Comparison of ENCODE assay signal across 1 cellular context in genomic region chr17:74748529-74749261, GRCh38.
A peak's percentile ranks its signal among the peaks of the same experiment; 100 is the strongest.
TF ChIP-seq lines count a peak whose summit lies in the region.

TSS of gene NHERF1 (plus strand) at chr17:74748628. CDS start at chr17:74748847, 219 bp downstream.

TF ChIP-seq in K562, 482 proteins besides CTCF, POLR2A, EP300 and RAD21 (continued from another document and continues in another):
- TF ChIP-seq TAF7 (tag; IDR thresholded peaks at IDR 0.05), result peak; percentile 79
- TF ChIP-seq JUND (IDR thresholded peaks at IDR 0.05; ENCODE audit: borderline replicate concordance, low read depth, low read length), result 0 out of 2 replicates have a peak, but pooled peaks have one; percentile 10
- no peak for TF ChIP-seq JUND (tag; IDR thresholded peaks at IDR 0.05; ENCODE audit: borderline replicate concordance, low read depth, low read length)
- TF ChIP-seq BRF2 (IDR thresholded peaks at IDR 0.05; ENCODE audit: borderline replicate concordance, insufficient read depth, insufficient read length), result no peak
- TF ChIP-seq TEAD1 (CRISPR knock-in tag; IDR thresholded peaks at IDR 0.05), result peak in 1 of 2 experiments; percentile 35; a peak in 1 of 4 replicates
- TF ChIP-seq PHTF2 (CRISPR knock-in tag; IDR thresholded peaks at IDR 0.05), result no peak
- TF ChIP-seq RNF2 (IDR thresholded peaks at IDR 0.05), result no peak
- no peak for TF ChIP-seq ZNF124 (CRISPR knock-in tag; IDR thresholded peaks at IDR 0.05)
- 0 out of 2 replicates have a peak, but pooled peaks have one; percentile 14 for TF ChIP-seq HDAC8 (tag; IDR thresholded peaks at IDR 0.05)
- no peak for TF ChIP-seq ZNF253 (CRISPR knock-in tag; conservative IDR thresholded peaks at IDR 0.05)
- no peak for TF ChIP-seq POLR2H (tag; IDR thresholded peaks at IDR 0.05; ENCODE audit: low read depth)
- no peak for TF ChIP-seq HDAC2 (IDR thresholded peaks at IDR 0.05)
- no peak for TF ChIP-seq ETV5 (CRISPR knock-in tag; IDR thresholded peaks at IDR 0.05; ENCODE audit: low read depth)
- peak; percentile 66 for TF ChIP-seq TFAP4 (CRISPR knock-in tag; IDR thresholded peaks at IDR 0.05; ENCODE audit: borderline replicate concordance)
- TF ChIP-seq TCF7L2 (IDR thresholded peaks at IDR 0.05; ENCODE audit: low read depth, low read length), result no peak
- no peak for TF ChIP-seq ZNF407 (IDR thresholded peaks at IDR 0.05; ENCODE audit: low read depth)
- TF ChIP-seq HNRNPK (IDR thresholded peaks at IDR 0.05; ENCODE audit: low read depth, low read length, poor library complexity, severe bottlenecking), result no peak
- TF ChIP-seq HLTF (IDR thresholded peaks at IDR 0.05), result no peak
- 0 out of 2 replicates have a peak, but pooled peaks have one; percentile 4 for TF ChIP-seq BCOR (IDR thresholded peaks at IDR 0.05)
- no peak for TF ChIP-seq ADNP (tag; IDR thresholded peaks at IDR 0.05)
- no peak for TF ChIP-seq ZBTB5 (IDR thresholded peaks at IDR 0.05)
- TF ChIP-seq CCNT2 (IDR thresholded peaks at IDR 0.05; ENCODE audit: borderline replicate concordance, extremely low read depth, insufficient read length, low read depth, low read length), result peak; percentile 66
- no peak for TF ChIP-seq KDM4B (IDR thresholded peaks at IDR 0.05; ENCODE audit: borderline replicate concordance in 2 of 2, low read depth in 1 of 2)
- TF ChIP-seq MAX (CRISPR knock-in tag; IDR thresholded peaks at IDR 0.05), result peak; percentile 46
- no peak for TF ChIP-seq CCAR2 (IDR thresholded peaks at IDR 0.05; ENCODE audit: low read depth, low read length)
- no peak for TF ChIP-seq E2F4 (CRISPR knock-in tag; IDR thresholded peaks at IDR 0.05; ENCODE audit: low read depth)
- no peak for TF ChIP-seq ZNF146 (CRISPR knock-in tag; IDR thresholded peaks at IDR 0.05; ENCODE audit: unreplicated experiment)
- no peak for TF ChIP-seq KAT7 (CRISPR knock-in tag; IDR thresholded peaks at IDR 0.05; ENCODE audit: borderline replicate concordance)
- no peak for TF ChIP-seq ESRRB (CRISPR knock-in tag; IDR thresholded peaks at IDR 0.05; ENCODE audit: borderline replicate concordance)
- no peak; the same call in 1 of the 2 replicates for TF ChIP-seq ZNF263 (CRISPR knock-in tag; IDR thresholded peaks at IDR 0.05; ENCODE audit: borderline replicate concordance)
- no peak for TF ChIP-seq NFE2 (IDR thresholded peaks at IDR 0.05; ENCODE audit: low read depth)
- no peak for TF ChIP-seq ZNF133 (CRISPR knock-in tag; IDR thresholded peaks at IDR 0.05)
- TF ChIP-seq PKNOX1 (IDR thresholded peaks at IDR 0.05), result no peak
- TF ChIP-seq ZNF224 (CRISPR knock-in tag; IDR thresholded peaks at IDR 0.05), result no peak
- TF ChIP-seq FIP1L1 (IDR thresholded peaks at IDR 0.05; ENCODE audit: low read depth, low read length, poor library complexity, severe bottlenecking), result peak; percentile 5
- TF ChIP-seq ZBTB8A (IDR thresholded peaks at IDR 0.05; ENCODE audit: partially characterized antibody), result no peak
- no peak for TF ChIP-seq MEF2A (IDR thresholded peaks at IDR 0.05; ENCODE audit: control insufficient read depth, low read depth, low read length)
- no peak for TF ChIP-seq DLX4 (CRISPR knock-in tag; IDR thresholded peaks at IDR 0.05)
- peak; percentile 67 for TF ChIP-seq NCOA6 (IDR thresholded peaks at IDR 0.05)
- no peak for TF ChIP-seq IRF9 (tag; IDR thresholded peaks at IDR 0.05)
- peak; percentile 54 for TF ChIP-seq PCBP1 (IDR thresholded peaks at IDR 0.05; ENCODE audit: low read depth, low read length, poor library complexity, severe bottlenecking)
- TF ChIP-seq ZBTB12 (CRISPR knock-in tag; IDR thresholded peaks at IDR 0.05), result no peak
- TF ChIP-seq E4F1 (CRISPR knock-in tag; IDR thresholded peaks at IDR 0.05; ENCODE audit: borderline replicate concordance), result no peak
- no peak for TF ChIP-seq EZH2 (IDR thresholded peaks at IDR 0.05; ENCODE audit: borderline replicate concordance, low read depth, low read length)
- no peak for TF ChIP-seq U2AF2 (optimal IDR thresholded peaks at IDR 0.05; ENCODE audit: low read depth, low read length)
